Comparison of ENCODE assay signal across 20 cellular contexts in the genomic region with DNA sequence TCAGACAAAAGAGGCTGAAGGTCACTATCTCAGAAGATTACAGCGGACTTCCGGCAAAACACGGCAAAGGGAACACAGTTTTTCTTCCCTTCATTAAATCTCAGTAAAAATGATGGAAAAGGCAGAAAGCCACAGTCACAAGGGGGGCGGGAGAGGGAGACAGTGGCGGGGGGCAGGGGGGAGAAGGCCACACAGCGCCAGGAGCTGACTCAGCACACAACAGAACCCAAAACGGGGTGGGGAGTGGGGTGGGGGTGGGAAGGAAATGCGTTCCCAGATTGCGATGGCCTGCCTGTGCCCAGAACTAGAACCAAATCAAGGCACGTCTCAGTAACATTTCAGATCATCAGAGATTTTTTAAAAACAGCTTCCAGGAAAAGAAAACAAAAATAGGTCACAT. TPM values are rescaled to one million over a fixed set of nuclear protein-coding genes. Genes with fewer than 3 reads are reported as not detected.
DNase-seq lines count a peak whose midpoint lies in the region; ATAC-seq and TF ChIP-seq lines count a peak whose summit lies in the region.
"Had no signal": no experiment of that assay in that cellular context is flagged by ENCODE, and none has a peak within 500 bp of the region (broad histone marks: within the 10 kb centered on the region; RNA-seq: fewer than 3 reads in every experiment).

No MANE protein-coding gene starts in this region.

- H3K9me3 ChIP-seq in body of pancreas (no peaks in the 10 kb centered on the region), heart right ventricle (no peaks in the 10 kb centered on the region), uterus (no peaks in the 10 kb centered on the region), SJCRH30 (replicated peaks) (no peaks in the 10 kb centered on the region)

- H3K4me3 ChIP-seq in body of pancreas (no peak overlapping the region), heart right ventricle (no peak overlapping the region), uterus (no peak overlapping the region), SJCRH30 (no peak overlapping the region)
- H3K4me3 ChIP-seq: neural progenitor cell had no signal

- WGBS in body of pancreas, 2 donors: 45 to 56% methylated on average over 10 of the region's 10 CpGs
- WGBS in heart right ventricle, 2 donors: 29 to 32% methylated on average over 10 of the region's 10 CpGs

- peak overlapping the region in 1 of 3 experiments; percentile 31 for H3K4me3 Mint-ChIP-seq in nephron
- H3K4me3 Mint-ChIP-seq: CD4-positive, CD25-positive, alpha-beta regulatory T cell; neural progenitor cell had no signal

- peaks cover 14% of the 10 kb centered on the region for H3K27me3 Mint-ChIP-seq in nephron (ENCODE audit: low read depth)

- intact Hi-C loops in body of pancreas (cut with DNase I) (no loop called here), heart right ventricle (cut with DNase I) (no loop called here), uterus (cut with DNase I; ENCODE audit: low total_unique reads) (no loop called here)

- TF ChIP-seq POLR2A in body of pancreas (IDR thresholded peaks at IDR 0.05) (no peak), uterus (IDR thresholded peaks at IDR 0.05) (no peak)

- no peak for DNase-seq in body of pancreas
- DNase-seq in heart right ventricle: peak in 1 of 2 donors; percentile 59
- peak; percentile 23 to 52 for DNase-seq in uterus
- no peak for DNase-seq in SJCRH30
- no peak for DNase-seq in kidney glomerular epithelial cell (lab: John Stamatoyannopoulos, UW)
- DNase-seq: activated CD4-positive, alpha-beta T cell treated with anti-CD3 and anti-CD28 coated beads for 48 hours; activated T-cell treated with anti-CD3 and anti-CD28 coated beads, Interleukin-2, amount 50 U/mL, for 1 hour; CD4-positive, CD25-positive, alpha-beta regulatory T cell; KBM-7; NCI-H1105 treated with DMSO at 0.1 percent for 48 hours; small intestine; stimulated activated naive CD8-positive, alpha-beta T cell treated with anti-CD3 and anti-CD28 coated beads, Interleukin-15, Interleukin-2, amounts not matched to agents 100 U/mL and 50 U/mL, for 24 hours had no signal

- H3K27ac Mint-ChIP-seq in nephron: peak overlapping the region; percentile 82 to 92 (median 86)
- H3K27ac Mint-ChIP-seq: activated naive CD4-positive, alpha-beta T cell treated with anti-CD3 and anti-CD28 coated beads, Interleukin-2, amount 50 U/mL, for 72 hours; CD4-positive, CD25-positive, alpha-beta regulatory T cell had no signal

- no peak for TF ChIP-seq CTCF in body of pancreas (IDR thresholded peaks at IDR 0.05)
- TF ChIP-seq CTCF in heart right ventricle (IDR thresholded peaks at IDR 0.05): no peak
- no peak for TF ChIP-seq CTCF in nephron (IDR thresholded peaks at IDR 0.05; ENCODE audit: unreplicated experiment in 3 of 3)
- TF ChIP-seq CTCF in uterus (IDR thresholded peaks at IDR 0.05): no peak

- H3K27me3 ChIP-seq in body of pancreas (no peaks in the 10 kb centered on the region), heart right ventricle (peaks cover 0 to 34% (median 23%) of the 10 kb centered on the region in 7 donors), uterus (no peaks in the 10 kb centered on the region), SJCRH30 (peaks cover 43% of the 10 kb centered on the region)
- H3K27me3 ChIP-seq: neural progenitor cell had no signal

- H3K36me3 ChIP-seq in body of pancreas (replicated peaks in 1 of 2; ENCODE audit: insufficient read depth in 1 of 2, low read depth in 2 of 2) (no peaks in the 10 kb centered on the region), heart right ventricle (no peaks in the 10 kb centered on the region), uterus (no peaks in the 10 kb centered on the region), SJCRH30 (no peaks in the 10 kb centered on the region)
- H3K36me3 ChIP-seq: neural progenitor cell had no signal

- no peaks in the 10 kb centered on the region for H3K9me3 Mint-ChIP-seq in nephron
- H3K9me3 Mint-ChIP-seq: activated naive CD4-positive, alpha-beta T cell treated with anti-CD3 and anti-CD28 coated beads, Interleukin-2, amount 50 U/mL, for 72 hours had no signal

- H3K27ac ChIP-seq in body of pancreas (peak overlapping the region in 2 of 4 donors; percentile 25 to 53), heart right ventricle (peak overlapping the region in 9 of 10 donors; percentile 24 to 87 (median 72)), uterus (peak overlapping the region; percentile 63 to 74), SJCRH30 (no peak overlapping the region)
- H3K27ac ChIP-seq: neural progenitor cell had no signal

- H3K4me1 ChIP-seq in body of pancreas: peaks cover 6% of the 10 kb centered on the region
- H3K4me1 ChIP-seq in heart right ventricle: peaks cover 0 to 25% (median 12%) of the 10 kb centered on the region in 9 donors
- no peaks in the 10 kb centered on the region for H3K4me1 ChIP-seq in uterus
- no peaks in the 10 kb centered on the region for H3K4me1 ChIP-seq in SJCRH30

- H3K4me1 Mint-ChIP-seq in nephron: peaks cover 31% of the 10 kb centered on the region

- ATAC-seq in body of pancreas (peak; percentile 53), heart right ventricle (peak in 7 of 8 donors; percentile 26 to 85 (median 78)), HG03196 (IDR thresholded peaks at IDR 0.05; ENCODE audit: unreplicated experiment) (no peak)
- ATAC-seq: activated naive CD4-positive, alpha-beta T cell treated with anti-CD3 and anti-CD28 coated beads, Interleukin-2, amount 50 U/mL, for 72 hours; HCT116; stimulated activated naive CD8-positive, alpha-beta T cell treated with anti-CD3 and anti-CD28 coated beads, Interleukin-15, Interleukin-2, amounts not matched to agents 100 U/mL and 50 U/mL, for 24 hours had no signal

- no peaks in the 10 kb centered on the region for H3K36me3 Mint-ChIP-seq in nephron (ENCODE audit: low read depth)
- H3K36me3 Mint-ChIP-seq: activated naive CD4-positive, alpha-beta T cell treated with anti-CD3 and anti-CD28 coated beads, Interleukin-2, amount 50 U/mL, for 72 hours; CD4-positive, CD25-positive, alpha-beta regulatory T cell; neural progenitor cell had no signal

RNA-seq across cellular contexts. Expression of a gene that starts 13.4 kb away (rescaled TPM):
- under 1 TPM in 1 of 2 donors, not detected in 1; under 0.01 TPM for total RNA-seq in body of pancreas
- total RNA-seq in heart right ventricle: not detected
- under 1 TPM in 1 of 2 donors, not detected in 1; 0.03 TPM for polyA plus RNA-seq in heart right ventricle
- total RNA-seq in uterus: 1 to 10 TPM in 1 of 4 donors, under 1 TPM in 1, not detected in 2; 0.64 to 1.0 TPM
- not detected in 2 replicates for total RNA-seq in SJCRH30 (2014; rRNA removed; shearing (Covaris generic))
- total RNA-seq: activated naive CD4-positive, alpha-beta T cell treated with anti-CD3 and anti-CD28 coated beads, Interleukin-2, amount 50 U/mL, for 72 hours; CD4-positive, CD25-positive, alpha-beta regulatory T cell; Daoy; endothelial cell of umbilical vein; T-helper 2 cell treated with Interferon-gamma antibody and Interleukin-4, amounts not matched to agents 100 ng/mL and 5 ng/mL, for 36 hours had no signal
- polyA plus RNA-seq: CD4-positive, CD25-positive, alpha-beta regulatory T cell; endothelial cell of umbilical vein had no signal

RNA-seq across cellular contexts. Expression of a gene that starts 28.9 kb away (rescaled TPM):
- not detected for total RNA-seq in body of pancreas
- total RNA-seq in heart right ventricle: 1 to 10 TPM in 1 of 10 donors, under 1 TPM in 7, not detected in 2; 0.30 to 1.1 (median 0.44) TPM
- 1 to 10 TPM in 1 of 2 donors, under 1 TPM in 1; 0.87 to 1.0 TPM for polyA plus RNA-seq in heart right ventricle
- total RNA-seq in uterus: under 1 TPM in 1 of 4 donors, not detected in 3; 0.83 TPM
- total RNA-seq in SJCRH30 (2014; rRNA removed; shearing (Covaris generic)): not detected in 2 replicates
- total RNA-seq: activated naive CD4-positive, alpha-beta T cell treated with anti-CD3 and anti-CD28 coated beads, Interleukin-2, amount 50 U/mL, for 72 hours; Daoy; endothelial cell of umbilical vein; T-helper 2 cell treated with Interferon-gamma antibody and Interleukin-4, amounts not matched to agents 100 ng/mL and 5 ng/mL, for 36 hours had no signal
- polyA plus RNA-seq: CD4-positive, CD25-positive, alpha-beta regulatory T cell; endothelial cell of umbilical vein had no signal

RNA-seq across cellular contexts. Expression of a gene that starts 60.0 kb away (rescaled TPM):
- total RNA-seq in body of pancreas (10 to 100 TPM in 1 of 2 donors, 1 to 10 TPM in 1; 9.6 to 10.9 TPM), heart right ventricle (10 to 100 TPM in 9 of 10 donors, 1 to 10 TPM in 1; 8.4 to 17.8 (median 14.2) TPM), uterus (1 to 10 TPM in 3 of 4 donors, under 1 TPM in 1; 0.29 to 8.8 (median 3.9) TPM)
- polyA plus RNA-seq in heart right ventricle: 10 to 100 TPM; 14.6 to 18.4 TPM
- 0.56 and 0.83 TPM in 2 replicates for total RNA-seq in SJCRH30 (2014; rRNA removed; shearing (Covaris generic))

Comparison
In these comparisons a context has a peak if more than half of its experiments do, and no peak if none do; other contexts are left out.
1. DNase-seq: peak in uterus (2 of 2); none in body of pancreas (0 of 4), SJCRH30 (0 of 2) and kidney glomerular epithelial cell (single experiment).